In the genomic region with DNA sequence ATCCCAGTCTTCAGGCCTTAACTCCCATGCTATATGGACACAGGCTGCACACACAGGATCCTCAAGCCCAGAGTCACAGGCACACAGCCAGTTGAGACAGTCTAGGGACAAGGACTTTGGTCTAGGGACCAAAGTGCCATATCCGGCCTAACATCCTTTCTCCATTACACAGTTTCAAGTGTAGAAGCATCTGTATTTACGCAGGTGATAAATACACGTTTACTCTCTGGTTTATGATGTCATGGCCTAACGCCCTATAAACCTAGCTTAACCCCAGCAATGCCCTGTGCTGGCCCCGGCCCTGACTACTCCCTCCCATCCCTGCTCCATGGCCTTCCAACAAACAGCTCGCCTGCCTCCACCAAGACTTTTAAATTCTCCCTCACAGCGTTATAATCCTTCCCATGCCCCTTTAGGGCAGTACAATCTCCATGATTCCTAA, we compare ENCODE assay signal across 1 cellular context.
TF ChIP-seq lines count a peak whose summit lies in the region.

No MANE protein-coding gene starts in this region.

TF ChIP-seq in IMR-90, 13 proteins besides CTCF, POLR2A, EP300 and RAD21 (continued from another document):
- TF ChIP-seq, protein P1, sequence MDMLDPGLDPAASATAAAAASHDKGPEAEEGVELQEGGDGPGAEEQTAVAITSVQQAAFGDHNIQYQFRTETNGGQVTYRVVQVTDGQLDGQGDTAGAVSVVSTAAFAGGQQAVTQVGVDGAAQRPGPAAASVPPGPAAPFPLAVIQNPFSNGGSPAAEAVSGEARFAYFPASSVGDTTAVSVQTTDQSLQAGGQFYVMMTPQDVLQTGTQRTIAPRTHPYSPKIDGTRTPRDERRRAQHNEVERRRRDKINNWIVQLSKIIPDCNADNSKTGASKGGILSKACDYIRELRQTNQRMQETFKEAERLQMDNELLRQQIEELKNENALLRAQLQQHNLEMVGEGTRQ (IDR thresholded peaks at IDR 0.05; ENCODE audit: low read depth, low read length): no peak
- TF ChIP-seq CHD1 (IDR thresholded peaks at IDR 0.05; ENCODE audit: low read depth, low read length) (no peak), CEBPB (IDR thresholded peaks at IDR 0.05; ENCODE audit: low read depth, low read length) (no peak), MAFK (IDR thresholded peaks at IDR 0.05; ENCODE audit: low read depth, low read length) (no peak), RCOR1 (IDR thresholded peaks at IDR 0.05; ENCODE audit: insufficient replicate concordance, low read length) (no peak)
- TF ChIP-seq, protein P2, sequence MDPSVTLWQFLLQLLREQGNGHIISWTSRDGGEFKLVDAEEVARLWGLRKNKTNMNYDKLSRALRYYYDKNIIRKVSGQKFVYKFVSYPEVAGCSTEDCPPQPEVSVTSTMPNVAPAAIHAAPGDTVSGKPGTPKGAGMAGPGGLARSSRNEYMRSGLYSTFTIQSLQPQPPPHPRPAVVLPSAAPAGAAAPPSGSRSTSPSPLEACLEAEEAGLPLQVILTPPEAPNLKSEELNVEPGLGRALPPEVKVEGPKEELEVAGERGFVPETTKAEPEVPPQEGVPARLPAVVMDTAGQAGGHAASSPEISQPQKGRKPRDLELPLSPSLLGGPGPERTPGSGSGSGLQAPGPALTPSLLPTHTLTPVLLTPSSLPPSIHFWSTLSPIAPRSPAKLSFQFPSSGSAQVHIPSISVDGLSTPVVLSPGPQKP (IDR thresholded peaks at IDR 0.05; ENCODE audit: borderline replicate concordance, low read depth, low read length): no peak
TF ChIP-seq in IMR-90: peak in this region for 0.
